Comparison of ENCODE assay signal across 8 cellular contexts in genomic region chr6:13709698-13710551, GRCh38.
DNase-seq lines count a peak whose midpoint lies in the region; ATAC-seq and TF ChIP-seq lines count a peak whose summit lies in the region.

No MANE protein-coding gene starts in this region.

- H3K4me3 ChIP-seq in foreskin fibroblast (ENCODE audit: low read depth in 1 of 2, low read length in 2 of 2) = peak overlapping the region; percentile 87 to 97

- TF ChIP-seq POLR2A in GM18505 (IDR thresholded peaks at IDR 0.05; ENCODE audit: borderline replicate concordance, extremely low read depth, insufficient read depth, insufficient read length) = no peak

- TF ChIP-seq CTCF in VCaP (conservative IDR thresholded peaks at IDR 0.05) (no peak), foreskin fibroblast (IDR thresholded peaks at IDR 0.05; ENCODE audit: low read depth, low read length) (no peak)

- DNase-seq in CMK (ENCODE audit: low read depth) = peak; percentile 33
- DNase-seq in HuH-7 (ENCODE audit: low spot score) = peak; percentile 47
- DNase-seq in foreskin fibroblast = peak in 1 of 2 donors; percentile 56
- peak; percentile 40 for DNase-seq in retina

- H3K27ac ChIP-seq in VCaP = peak overlapping the region; percentile 79

- ATAC-seq in GM18505 (IDR thresholded peaks at IDR 0.05; ENCODE audit: unreplicated experiment) (no peak), GM18502 (IDR thresholded peaks at IDR 0.05; ENCODE audit: poor library complexity, unreplicated experiment) (no peak), HG03280 (IDR thresholded peaks at IDR 0.05; ENCODE audit: unreplicated experiment) (no peak)
